ENCODE assay signal across 14 cellular contexts in genomic region chr1:24957016-24957807, GRCh38. TPM values are rescaled to one million over a fixed set of nuclear protein-coding genes. Genes with fewer than 3 reads are reported as not detected.
DNase-seq lines count a peak whose midpoint lies in the region; ATAC-seq, FAIRE-seq and TF ChIP-seq lines count a peak whose summit lies in the region.
"Had no signal": no experiment of that assay in that cellular context is flagged by ENCODE, and none has a peak within 500 bp of the region (broad histone marks: within the 10 kb centered on the region; RNA-seq: fewer than 3 reads in every experiment).

No MANE protein-coding gene starts in this region.

- no peak for DNase-seq in activated naive CD4-positive, alpha-beta T cell treated with anti-CD3 and anti-CD28 coated beads, Interleukin-2, amount 10 ng/mL, durations not matched to agents 7 days and 5 days
- DNase-seq in activated naive CD4-positive, alpha-beta T cell treated with anti-CD3 and anti-CD28 coated beads, Interleukin-2, amount 50 U/mL, for 16 hours: no peak
- peak; percentile 78 for DNase-seq in MV-4-11 (lab: John Stamatoyannopoulos, UW)
- no peak for DNase-seq in bronchial epithelial cell (ENCODE audit: low read depth)
- DNase-seq in stimulated activated naive B cell treated with anti-CD40 and anti-IgM and Interleukin-4, amounts not matched to agents 10 μg/mL and 1 μg/mL and 100 μg/mL, for 72 hours: peak; percentile 79
- DNase-seq in brain microvascular endothelial cell: no peak
- DNase-seq in retina: no peak
- no peak for DNase-seq in NCI-H1436 treated with DMSO at 0.1 percent for 48 hours (lab: John Stamatoyannopoulos, UW)
- DNase-seq: GOT3; NCI-H2171 treated with DMSO at 0.1 percent for 48 hours; stimulated activated CD4-positive, alpha-beta T cell treated with anti-CD3 and anti-CD28 coated beads, Interleukin-2, amount 100 ng/mL, for 24 hours had no signal

- H3K4me1 Mint-ChIP-seq in activated naive CD4-positive, alpha-beta T cell treated with anti-CD3 and anti-CD28 coated beads, Interleukin-2, amount 10 ng/mL, durations not matched to agents 7 days and 5 days: peaks cover 98% of the 10 kb centered on the region
- H3K4me1 Mint-ChIP-seq in stimulated activated naive B cell treated with anti-CD40 and anti-IgM and Interleukin-4, amounts not matched to agents 10 μg/mL and 1 μg/mL and 100 μg/mL, for 72 hours: peaks cover 68 to 95% of the 10 kb centered on the region in 2 donors

- CTCF ChIA-PET in activated naive CD4-positive, alpha-beta T cell treated with anti-CD3 and anti-CD28 coated beads, Interleukin-2, amount 10 ng/mL, durations not matched to agents 7 days and 5 days (lab: Charles Lee): interaction anchor here (1.0 to 1.7 kb wide), 2 partner anchors 79 to 109 kb away, joined by 3 to 12 read pairs; no protein-coding TSS in a partner anchor

- H3K27ac ChIP-seq in brain microvascular endothelial cell: no peak overlapping the region
- H3K27ac ChIP-seq: adrenal gland, parathyroid adenoma had no signal

- ATAC-seq in stimulated activated naive B cell treated with anti-CD40 and anti-IgM and Interleukin-4, amounts not matched to agents 10 μg/mL and 1 μg/mL and 100 μg/mL, for 72 hours (replicated peaks): peak; percentile 60 to 73

- no peak for TF ChIP-seq CTCF in bronchial epithelial cell (IDR thresholded peaks at IDR 0.05; ENCODE audit: insufficient read depth, low read length, severe bottlenecking)
- no peak for TF ChIP-seq CTCF in brain microvascular endothelial cell (IDR thresholded peaks at IDR 0.05; ENCODE audit: low read depth, low read length, missing control alignments)

- H3K27me3 Mint-ChIP-seq in activated naive CD4-positive, alpha-beta T cell treated with anti-CD3 and anti-CD28 coated beads, Interleukin-2, amount 10 ng/mL, durations not matched to agents 7 days and 5 days: no peaks in the 10 kb centered on the region
- no peaks in the 10 kb centered on the region for H3K27me3 Mint-ChIP-seq in stimulated activated naive B cell treated with anti-CD40 and anti-IgM and Interleukin-4, amounts not matched to agents 10 μg/mL and 1 μg/mL and 100 μg/mL, for 72 hours

- peaks cover 76% of the 10 kb centered on the region for H3K36me3 Mint-ChIP-seq in activated naive CD4-positive, alpha-beta T cell treated with anti-CD3 and anti-CD28 coated beads, Interleukin-2, amount 10 ng/mL, durations not matched to agents 7 days and 5 days
- H3K36me3 Mint-ChIP-seq in stimulated activated naive B cell treated with anti-CD40 and anti-IgM and Interleukin-4, amounts not matched to agents 10 μg/mL and 1 μg/mL and 100 μg/mL, for 72 hours: peaks cover 57 to 77% of the 10 kb centered on the region in 2 donors

- no peaks in the 10 kb centered on the region for H3K9me3 Mint-ChIP-seq in activated naive CD4-positive, alpha-beta T cell treated with anti-CD3 and anti-CD28 coated beads, Interleukin-2, amount 10 ng/mL, durations not matched to agents 7 days and 5 days
- peaks cover 1 to 4% of the 10 kb centered on the region in 2 donors for H3K9me3 Mint-ChIP-seq in stimulated activated naive B cell treated with anti-CD40 and anti-IgM and Interleukin-4, amounts not matched to agents 10 μg/mL and 1 μg/mL and 100 μg/mL, for 72 hours

- in situ Hi-C loops in brain microvascular endothelial cell (cut with HindIII; ENCODE audit: low pct_ligation_motif_present, low sequenced_read_pairs): no loop called here

- H3K4me3 Mint-ChIP-seq in activated naive CD4-positive, alpha-beta T cell treated with anti-CD3 and anti-CD28 coated beads, Interleukin-2, amount 10 ng/mL, durations not matched to agents 7 days and 5 days: peak overlapping the region; percentile 41
- H3K4me3 Mint-ChIP-seq in stimulated activated naive B cell treated with anti-CD40 and anti-IgM and Interleukin-4, amounts not matched to agents 10 μg/mL and 1 μg/mL and 100 μg/mL, for 72 hours: peak overlapping the region; percentile 85 to 88

- peak; percentile 72 for FAIRE-seq in bronchial epithelial cell (lab: Jason Lieb, UNC)
- FAIRE-seq: colon had no signal

- H3K4me3 ChIP-seq in bronchial epithelial cell (ENCODE audit: low read depth, low read length): no peak overlapping the region
- H3K4me3 ChIP-seq in brain microvascular endothelial cell (ENCODE audit: low read depth, low read length): no peak overlapping the region
- H3K4me3 ChIP-seq: adrenal gland had no signal

- H3K36me3 ChIP-seq in bronchial epithelial cell (ENCODE audit: control insufficient read depth, insufficient read depth, low read length): no peaks in the 10 kb centered on the region
- H3K36me3 ChIP-seq in brain microvascular endothelial cell (replicated peaks): no peaks in the 10 kb centered on the region
- H3K36me3 ChIP-seq: adrenal gland had no signal

- peaks cover 4% of the 10 kb centered on the region for H3K27me3 ChIP-seq in bronchial epithelial cell (ENCODE audit: control insufficient read depth, insufficient read depth, low read length)
- no peaks in the 10 kb centered on the region for H3K27me3 ChIP-seq in brain microvascular endothelial cell (replicated peaks)
- H3K27me3 ChIP-seq: adrenal gland had no signal

- peak overlapping the region; percentile 85 for H3K27ac Mint-ChIP-seq in activated naive CD4-positive, alpha-beta T cell treated with anti-CD3 and anti-CD28 coated beads, Interleukin-2, amount 10 ng/mL, durations not matched to agents 7 days and 5 days
- peak overlapping the region; percentile 100 for H3K27ac Mint-ChIP-seq in stimulated activated naive B cell treated with anti-CD40 and anti-IgM and Interleukin-4, amounts not matched to agents 10 μg/mL and 1 μg/mL and 100 μg/mL, for 72 hours

RNA-seq across cellular contexts. Expression of gene RUNX3, which starts 27.1 kb away (rescaled TPM):
- total RNA-seq in bronchial epithelial cell: 0.13 and 0.26 TPM in 2 replicates

Comparison
In these comparisons a context has a peak if more than half of its experiments do, and no peak if none do; other contexts are left out.
1. DNase-seq: peak in MV-4-11 (single experiment) and stimulated activated naive B cell treated with anti-CD40 and anti-IgM and Interleukin-4, amounts not matched to agents 10 μg/mL and 1 μg/mL and 100 μg/mL, for 72 hours (single experiment); none in activated naive CD4-positive, alpha-beta T cell treated with anti-CD3 and anti-CD28 coated beads, Interleukin-2, amount 10 ng/mL, durations not matched to agents 7 days and 5 days (single experiment), activated naive CD4-positive, alpha-beta T cell treated with anti-CD3 and anti-CD28 coated beads, Interleukin-2, amount 50 U/mL, for 16 hours (single experiment), bronchial epithelial cell (single experiment), brain microvascular endothelial cell (single experiment), retina (single experiment) and NCI-H1436 treated with DMSO at 0.1 percent for 48 hours (single experiment).